Comparison of ENCODE assay signal across 2 cellular contexts in genomic region chr10:24847476-24847875, GRCh38.
TF ChIP-seq lines count a peak whose summit lies in the region.

No MANE protein-coding gene starts in this region.

TF ChIP-seq in SK-N-SH, 30 proteins besides CTCF, POLR2A, EP300 and RAD21 (continued from another document):
- no peak for TF ChIP-seq REST (IDR thresholded peaks at IDR 0.05; ENCODE audit: low read depth, low read length)
- TF ChIP-seq SIN3A (IDR thresholded peaks at IDR 0.05; ENCODE audit: borderline replicate concordance, low read depth, low read length) = no peak
- TF ChIP-seq IRF3 (IDR thresholded peaks at IDR 0.05; ENCODE audit: low read depth, low read length) = no peak
- no peak for TF ChIP-seq TEAD4 (IDR thresholded peaks at IDR 0.05; ENCODE audit: borderline replicate concordance, insufficient read depth)
- no peak for TF ChIP-seq RCOR1 (IDR thresholded peaks at IDR 0.05; ENCODE audit: low read length)
- TF ChIP-seq USF2 (IDR thresholded peaks at IDR 0.05; ENCODE audit: borderline replicate concordance, low read depth, low read length) = no peak
- TF ChIP-seq USF1 (IDR thresholded peaks at IDR 0.05; ENCODE audit: borderline replicate concordance, low read depth) = no peak
- no peak for TF ChIP-seq YY1 (IDR thresholded peaks at IDR 0.05; ENCODE audit: low read depth)

TF ChIP-seq in SK-N-SH treated with all-trans-retinoic acid at 6 μM for 48 hours, 23 proteins besides CTCF, POLR2A, EP300 and RAD21 (continued from another document):
- TF ChIP-seq CREB5 (CRISPR knock-in tag; IDR thresholded peaks at IDR 0.05; ENCODE audit: low read depth) (no peak), PATZ1 (CRISPR knock-in tag; IDR thresholded peaks at IDR 0.05; ENCODE audit: borderline replicate concordance) (no peak), BACH2 (CRISPR knock-in tag; IDR thresholded peaks at IDR 0.05; ENCODE audit: borderline replicate concordance) (no peak), ISL1 (CRISPR knock-in tag; IDR thresholded peaks at IDR 0.05) (no peak), PPARA (CRISPR knock-in tag; IDR thresholded peaks at IDR 0.05; ENCODE audit: borderline replicate concordance) (no peak), TSHZ2 (CRISPR knock-in tag; IDR thresholded peaks at IDR 0.05) (no peak), ZFP30 (CRISPR knock-in tag; IDR thresholded peaks at IDR 0.05) (no peak), POU6F1 (CRISPR knock-in tag; IDR thresholded peaks at IDR 0.05; ENCODE audit: borderline replicate concordance, low read depth) (no peak)
